28 cellular contexts compared by ENCODE assay signal in the genomic region with DNA sequence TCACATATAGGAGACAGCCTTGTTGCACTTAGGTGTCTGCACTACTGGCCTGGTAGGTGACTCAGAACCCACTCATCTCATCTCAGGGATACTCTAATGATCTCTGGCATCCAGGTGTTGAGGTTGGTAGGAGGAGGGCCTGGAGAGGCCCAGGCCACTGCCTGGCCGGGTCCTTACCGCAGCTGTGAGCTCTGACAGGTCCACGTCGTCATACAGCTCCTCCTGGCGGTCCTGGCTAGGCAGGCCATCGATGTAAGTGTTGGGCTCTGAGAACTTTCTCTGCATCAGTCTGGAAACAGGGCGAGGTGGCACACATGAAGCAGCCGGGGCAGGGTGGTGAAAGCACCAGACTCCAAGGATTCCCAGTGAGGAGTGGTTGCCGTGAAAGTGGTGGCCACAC.
A peak's percentile ranks its signal among the peaks of the same experiment; 100 is the strongest.
DNase-seq lines count a peak whose midpoint lies in the region; ATAC-seq, FAIRE-seq and TF ChIP-seq lines count a peak whose summit lies in the region.
"Had no signal": no experiment of that assay in that cellular context is flagged by ENCODE, and none has a peak within 500 bp of the region (broad histone marks: within the 10 kb centered on the region; RNA-seq: fewer than 3 reads in every experiment).

No MANE protein-coding gene starts in this region.

- H2BK15ac ChIP-seq in H1 (ENCODE audit: low read length), result no peak overlapping the region

- H3K56ac ChIP-seq in H1 (replicated peaks; ENCODE audit: insufficient read length, low read depth, low read length), result no peak overlapping the region

- 91% methylated on average over 9 of the region's 9 CpGs; no CpG with 5 or more reads in 1 of the 2 experiments for WGBS in H1 (ENCODE audit: extremely low coverage in 1 of 2, insufficient coverage in 1 of 2, insufficient read length in 1 of 2, insufficient replicate concordance in 2 of 2, low coverage in 1 of 2, low lambda C conversion rate in 2 of 2, missing lambda C conversion rate in 1 of 2), 2 experiments
- no CpG with 5 or more reads among the region's 9 CpGs for WGBS in trophoblast cell (ENCODE audit: extremely low coverage, insufficient coverage, insufficient read length)
- WGBS in lower leg skin, 2 donors, result 90 to 93% methylated on average over 8 to 9 of the region's 9 CpGs

- H3K9me3 ChIP-seq in PC-3 (ENCODE audit: low read length) (no peaks in the 10 kb centered on the region), H1 (ENCODE audit: insufficient read depth in 2 of 2, low read depth in 1 of 2, low read length in 1 of 2) (peaks cover under 1% of the 10 kb centered on the region in 2 experiments; a peak in 2 of 4 replicates), trophoblast cell (ENCODE audit: insufficient read depth, low read depth, low read length) (peaks cover 8% of the 10 kb centered on the region)
- H3K9me3 ChIP-seq: SJSA1, thyroid gland had no signal

- H3K14ac ChIP-seq in H1 (ENCODE audit: insufficient read length) (no peak overlapping the region), trophoblast cell (ENCODE audit: low read length) (no peak overlapping the region)

- no peaks in the 10 kb centered on the region for H4K20me1 ChIP-seq in PC-3 (ENCODE audit: low read length)
- no peaks in the 10 kb centered on the region for H4K20me1 ChIP-seq in H1 (replicated peaks in 1 of 2; ENCODE audit: control insufficient read depth in 1 of 2, insufficient read depth in 2 of 2, low read length in 2 of 2)

- POLR2A ChIA-PET in PC-3 (lab: Charles Lee; ENCODE audit: unreplicated experiment) (no interaction called here), H1 (lab: Charles Lee; ENCODE audit: partially characterized antibody) (interaction anchor here (0.7 kb wide), 1 partner anchor 84 kb away, joined by 3 read pairs; no protein-coding TSS in a partner anchor)

- peak; percentile 63 for TF ChIP-seq CTCF in PC-3 (conservative IDR thresholded peaks at IDR 0.05; ENCODE audit: low read depth, low read length)
- peak in 2 of 3 experiments; percentile 25 to 37; a peak in 2 of 4 replicates for TF ChIP-seq CTCF in H1 (IDR thresholded peaks at IDR 0.05; ENCODE audit: control extremely low read depth in 1 of 3, insufficient read depth in 1 of 3, low read depth in 1 of 3, low read length in 3 of 3)
- no peak for TF ChIP-seq CTCF in lower leg skin (IDR thresholded peaks at IDR 0.05)

- H2AK5ac ChIP-seq in H1 (ENCODE audit: low read depth, low read length) (no peak overlapping the region), trophoblast cell (ENCODE audit: low read length) (no peak overlapping the region)

- H3K23ac ChIP-seq in H1 (ENCODE audit: insufficient read length) (no peak overlapping the region), trophoblast cell (ENCODE audit: low read length) (no peak overlapping the region)

- H3K4me1 ChIP-seq in PC-3 (ENCODE audit: insufficient read depth, low read length), result peaks cover 5% of the 10 kb centered on the region; the same call in 1 of the 2 replicates
- H3K4me1 ChIP-seq in H1 (replicated peaks in 1 of 4; ENCODE audit: control insufficient read depth in 3 of 4, insufficient read depth in 4 of 4, low read length in 3 of 4), result peaks cover 0 to 8% (median 2%) of the 10 kb centered on the region in 4 experiments; a peak in 4 of 7 replicates
- peaks cover 6 to 12% of the 10 kb centered on the region in 2 experiments for H3K4me1 ChIP-seq in trophoblast cell (ENCODE audit: control insufficient read depth in 1 of 2, insufficient read depth in 2 of 2, low read length in 2 of 2)

- H4K12ac ChIP-seq in trophoblast cell (ENCODE audit: low read depth, low read length), result no peak overlapping the region

- no peaks in the 10 kb centered on the region for H3K79me1 ChIP-seq in H1 (ENCODE audit: low read depth, low read length)
- H3K79me1 ChIP-seq in trophoblast cell (ENCODE audit: low read length), result no peaks in the 10 kb centered on the region

- no peak for FAIRE-seq in H1 (lab: Jason Lieb, UNC)
- no peak for FAIRE-seq in HTR-8/SVneo (lab: Jason Lieb, UNC)
- FAIRE-seq: GM19239 had no signal

- intact Hi-C loops in PC-3 (cut with micrococcal nuclease) (loop anchor here (10.0 kb wide), 1 partner anchor 484 kb away; no protein-coding TSS in a partner anchor), lower leg skin (cut with DNase I; ENCODE audit: low total_unique reads) (loop anchor here (10.0 kb wide), 1 partner anchor 164 kb away; no protein-coding TSS in a partner anchor)

- TF ChIP-seq POLR2A in H1 (IDR thresholded peaks at IDR 0.05; ENCODE audit: control extremely low read depth in 1 of 2, low read depth in 2 of 2, low read length in 2 of 2) (no peak), lower leg skin (IDR thresholded peaks at IDR 0.05) (no peak)

- no peaks in the 10 kb centered on the region for H3K27me3 ChIP-seq in PC-3 (ENCODE audit: low read length)
- H3K27me3 ChIP-seq in H1 (replicated peaks in 1 of 4; ENCODE audit: control insufficient read depth in 3 of 4, extremely low read depth in 1 of 4, insufficient read depth in 3 of 4, low read length in 3 of 4), result no peaks in the 10 kb centered on the region
- H3K27me3 ChIP-seq in trophoblast cell (ENCODE audit: insufficient read depth, low read length), result no peaks in the 10 kb centered on the region
- H3K27me3 ChIP-seq: esophagus squamous epithelium, gastroesophageal sphincter, SJSA1, thyroid gland had no signal

- H3K36me3 ChIP-seq in PC-3 (ENCODE audit: low read depth, low read length) (no peaks in the 10 kb centered on the region), H1 (ENCODE audit: control insufficient read depth in 2 of 4, insufficient read depth in 4 of 4, low read length in 3 of 4) (peaks cover 0 to 11% (median 2%) of the 10 kb centered on the region in 4 experiments; a peak in 4 of 8 replicates), trophoblast cell (ENCODE audit: control insufficient read depth in 1 of 2, insufficient read depth in 2 of 2, low read length in 2 of 2) (peaks cover 54 to 58% of the 10 kb centered on the region in 2 experiments)
- H3K36me3 ChIP-seq: SJSA1 had no signal

- no peak overlapping the region for H2BK20ac ChIP-seq in H1 (ENCODE audit: low read length)

- H2BK12ac ChIP-seq in H1 (ENCODE audit: low read depth, low read length) (no peak overlapping the region), trophoblast cell (ENCODE audit: low read length) (no peak overlapping the region)

- no peak overlapping the region for H2BK120ac ChIP-seq in H1 (replicated peaks; ENCODE audit: low read depth, low read length)
- H2BK120ac ChIP-seq in trophoblast cell (ENCODE audit: insufficient read depth, low read length, poor library complexity), result no peak overlapping the region

- DNase-seq in DMS53 (lab: John Stamatoyannopoulos, UW) (peak; percentile 41), DMS53 treated with DMSO at 0.1 percent for 48 hours (lab: John Stamatoyannopoulos, UW; ENCODE audit: unreplicated experiment) (no peak), PC-3 (peak; percentile 76), H1 (ENCODE audit: low read depth in 1 of 2, low spot score in 2 of 2) (no peak), trophoblast cell (peak; percentile 44 to 63), HTR-8/SVneo (ENCODE audit: insufficient read length, low spot score) (no peak), lower leg skin (ENCODE audit: low spot score in 2 of 2) (no peak)
- DNase-seq: activated CD4-positive, alpha-beta T cell treated with anti-CD3 and anti-CD28 coated beads, Interleukin-2, amount 10 ng/mL, durations not matched to agents 24 days and 14 days; activated naive CD8-positive, alpha-beta T cell treated with anti-CD3 and anti-CD28 coated beads, Interleukin-2, amount 10 ng/mL, durations not matched to agents 7 days and 5 days; CD8-positive, alpha-beta T cell; DMS79; effector CD8-positive, alpha-beta T cell; esophagus squamous epithelium; GM23248; NCI-H1694 treated with DMSO at 0.1 percent for 48 hours; NCI-H2171 treated with DMSO at 0.1 percent for 48 hours; NCI-H526; stimulated activated CD4-positive, alpha-beta T cell treated with anti-CD3 and anti-CD28 coated beads, Interleukin-12 subunit alpha, Interleukin-12 subunit beta, amount 100 ng/mL, for 4 hours; stimulated activated CD4-positive, alpha-beta T cell treated with anti-CD3 and anti-CD28 coated beads, Interleukin-4, amount 100 ng/mL, for 4 hours; stimulated activated naive CD8-positive, alpha-beta T cell treated with anti-CD3 and anti-CD28 coated beads, Interleukin-15, Interleukin-2, amounts not matched to agents 100 U/mL and 50 U/mL, for 24 hours; T-helper 17 cell had no signal

- H3K4me3 ChIP-seq in PC-3 (ENCODE audit: low read length) (no peak overlapping the region), H1 (ENCODE audit: extremely low read depth in 1 of 4, insufficient read depth in 2 of 4, low read depth in 3 of 4, low read length in 4 of 4) (no peak overlapping the region), trophoblast cell (ENCODE audit: low read depth, low read length) (no peak overlapping the region), lower leg skin (ENCODE audit: low read depth, poor library complexity, severe bottlenecking) (no peak overlapping the region)
- H3K4me3 ChIP-seq: esophagus squamous epithelium, gastroesophageal sphincter, GM23248, SJSA1, thyroid gland had no signal

- no peak overlapping the region for H3K27ac ChIP-seq in PC-3 (ENCODE audit: low read length)
- no peak overlapping the region for H3K27ac ChIP-seq in H1 (ENCODE audit: low read depth, low read length)
- H3K27ac ChIP-seq in trophoblast cell (ENCODE audit: low read depth, low read length), result no peak overlapping the region
- H3K27ac ChIP-seq: 22Rv1, GM23248, HL-60, SJSA1 had no signal

- H2BK5ac ChIP-seq in H1 (ENCODE audit: low read depth, low read length) (no peak overlapping the region), trophoblast cell (ENCODE audit: low read depth, low read length, poor library complexity) (no peak overlapping the region)

- H3K18ac ChIP-seq in H1 (ENCODE audit: extremely low read depth, low read length), result no peak overlapping the region
- H3K18ac ChIP-seq in trophoblast cell (ENCODE audit: low read length), result no peak overlapping the region

- H4K91ac ChIP-seq in H1 (replicated peaks; ENCODE audit: insufficient read length, low read length) (no peak overlapping the region), trophoblast cell (ENCODE audit: low read depth, low read length) (no peak overlapping the region)

- peaks cover 4% of the 10 kb centered on the region; the same call in 1 of the 2 replicates for H3K23me2 ChIP-seq in H1 (ENCODE audit: low read depth, low read length)

- no peak overlapping the region for H4K5ac ChIP-seq in H1 (ENCODE audit: insufficient read length, low read depth, low read length)

- TF ChIP-seq RAD21 in H1 (IDR thresholded peaks at IDR 0.05 in 1 of 2, conservative IDR thresholded peaks at IDR 0.05 in 1 of 2; ENCODE audit: low read depth in 2 of 2, low read length in 2 of 2), result peak; percentile 10 to 50; a peak in 2 of 4 replicates

- H3K4me2 ChIP-seq in PC-3 (ENCODE audit: low read length) (no peak overlapping the region), H1 (ENCODE audit: insufficient read depth in 1 of 2, low read depth in 2 of 2, low read length in 2 of 2) (no peak overlapping the region), trophoblast cell (ENCODE audit: low read length) (no peak overlapping the region)

- no peak for TF ChIP-seq EP300 in H1 (IDR thresholded peaks at IDR 0.05; ENCODE audit: borderline replicate concordance in 1 of 2, low read depth in 2 of 2, low read length in 2 of 2)

- H3K9me2 ChIP-seq in PC-3 (replicated peaks; ENCODE audit: low read length), result no peaks in the 10 kb centered on the region

- CTCF ChIA-PET in PC-3 (lab: Charles Lee), result interaction anchor here (0.6 kb wide), 1 partner anchor 98 kb away, joined by 3 read pairs; no protein-coding TSS in a partner anchor
- CTCF ChIA-PET in H1 (lab: Charles Lee; ENCODE audit: partially characterized antibody), result interaction anchor here (0.7 to 8.8 kb wide), 15 partner anchors 11 to 217 kb away, joined by 3 to 269 read pairs (median 3); no protein-coding TSS in a partner anchor

- H3F3A ChIP-seq in PC-3 (ENCODE audit: low read length, unreplicated experiment), result no peaks in the 10 kb centered on the region

- ATAC-seq in PC-3 (peak; percentile 51), GM21381 (IDR thresholded peaks at IDR 0.05; ENCODE audit: unreplicated experiment) (no peak)
- ATAC-seq: CD8-positive, alpha-beta T cell; gastroesophageal sphincter; stimulated activated naive CD8-positive, alpha-beta T cell treated with anti-CD3 and anti-CD28 coated beads, Interleukin-15, Interleukin-2, amounts not matched to agents 100 U/mL and 50 U/mL, for 24 hours; T-helper 17 cell had no signal

- H4K8ac ChIP-seq in H1 (ENCODE audit: extremely low read depth, insufficient read depth, low read length) (no peak overlapping the region), trophoblast cell (ENCODE audit: low read depth, low read length) (no peak overlapping the region)

- H2AFZ ChIP-seq in PC-3 (ENCODE audit: low read length) (no peak overlapping the region), H1 (ENCODE audit: low read length) (no peak overlapping the region), trophoblast cell (ENCODE audit: insufficient read depth, low read length, poor library complexity) (no peak overlapping the region)
- H2AFZ ChIP-seq: GM23248 had no signal

- H3K4ac ChIP-seq in H1 (replicated peaks; ENCODE audit: insufficient read length, low read depth, low read length) (no peak overlapping the region), trophoblast cell (ENCODE audit: low read depth, low read length) (no peak overlapping the region)

- BruUV-seq in PC-3 (replicated peaks; lab: Mats Ljungman, UMichigan), result no TSS peak

- H3K79me2 ChIP-seq in PC-3 (ENCODE audit: low read length), result no peaks in the 10 kb centered on the region
- no peaks in the 10 kb centered on the region for H3K79me2 ChIP-seq in H1 (ENCODE audit: control insufficient read depth in 1 of 2, insufficient read depth in 2 of 2, low read length in 2 of 2)
- H3K79me2 ChIP-seq in trophoblast cell (ENCODE audit: control insufficient read depth, insufficient read depth, low read length, poor library complexity), result no peaks in the 10 kb centered on the region

- H3K9ac ChIP-seq in PC-3 (ENCODE audit: low read length) (no peak overlapping the region), H1 (replicated peaks in 1 of 4; ENCODE audit: extremely low read depth in 1 of 4, low read depth in 3 of 4, low read length in 3 of 4) (no peak overlapping the region), trophoblast cell (ENCODE audit: low read length) (no peak overlapping the region)
- H3K9ac ChIP-seq: GM23248 had no signal

Comparison
In these comparisons a context has a peak if more than half of its experiments do, and no peak if none do; other contexts are left out.
1. DNase-seq: peak in DMS53 (single experiment), PC-3 (single experiment) and trophoblast cell (2 of 2); none in DMS53 treated with DMSO at 0.1 percent for 48 hours (single experiment), H1 (0 of 2), HTR-8/SVneo (single experiment) and lower leg skin (0 of 2).
2. CTCF ChIP-seq: peak in PC-3 (single experiment) and H1 (2 of 3); none in lower leg skin (0 of 3).